Comparison of ENCODE assay signal across 23 cellular contexts in the genomic region with DNA sequence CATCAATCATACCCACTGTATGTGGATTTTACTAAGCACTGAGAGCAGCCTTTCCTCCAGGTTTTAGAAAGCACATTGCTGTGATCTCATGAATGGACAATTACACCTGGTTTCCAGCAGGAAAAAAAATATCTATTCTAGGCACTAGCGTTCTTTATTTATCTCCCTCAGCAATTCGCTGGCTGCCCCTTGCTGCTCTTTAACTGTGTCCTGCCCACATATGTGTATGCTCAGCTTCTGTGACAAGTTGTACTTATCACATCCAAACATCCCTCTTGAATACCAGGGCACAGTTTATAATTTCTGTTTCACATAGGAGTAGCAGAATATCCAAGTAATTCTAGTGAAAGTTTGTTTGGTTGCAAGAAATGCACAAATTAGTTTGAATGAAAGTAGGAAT.
DNase-seq lines count a peak whose midpoint lies in the region; ATAC-seq, FAIRE-seq and TF ChIP-seq lines count a peak whose summit lies in the region.
"Had no signal": no experiment of that assay in that cellular context is flagged by ENCODE, and none has a peak within 500 bp of the region (broad histone marks: within the 10 kb centered on the region; RNA-seq: fewer than 3 reads in every experiment).

No MANE protein-coding gene starts in this region.

- no peaks in the 10 kb centered on the region for H3K9me1 ChIP-seq in K562 (ENCODE audit: control insufficient read depth, insufficient read depth, low read length)

- no peak for TF ChIP-seq POLR2A in heart left ventricle (IDR thresholded peaks at IDR 0.05)
- TF ChIP-seq POLR2A in K562 (conservative IDR thresholded peaks at IDR 0.05) = no peak

- H3K79me2 ChIP-seq in K562 (ENCODE audit: control insufficient read depth, insufficient read depth, low read length) = no peaks in the 10 kb centered on the region

- peak overlapping the region in 8 of 12 donors; percentile 22 to 78 (median 64) for H3K27ac ChIP-seq in heart left ventricle
- H3K27ac ChIP-seq in right atrium auricular region = peak overlapping the region in 1 of 2 donors; percentile 65
- H3K27ac ChIP-seq in left ventricle myocardium inferior (replicated peaks) = peak overlapping the region; percentile 68
- H3K27ac ChIP-seq in ascending aorta = peak overlapping the region; percentile 35 to 38
- H3K27ac ChIP-seq in K562 (ENCODE audit: extremely low read depth, low read depth, low read length) = no peak overlapping the region
- no peak overlapping the region for H3K27ac ChIP-seq in A673 (ENCODE audit: low read depth, low read length, poor library complexity, severe bottlenecking)
- H3K27ac ChIP-seq: BLaER1 treated with 17β-estradiol and CSF1 and Interleukin-3, amounts not matched to agents 10 nM and 100 nM; C4-2B had no signal

- no peak overlapping the region for H3K9ac ChIP-seq in K562 (ENCODE audit: insufficient read depth in 1 of 2, low read depth in 2 of 2, low read length in 2 of 2)
- H3K9ac ChIP-seq: BLaER1 treated with 17β-estradiol and CSF1 and Interleukin-3, amounts not matched to agents 10 nM and 100 nM had no signal

- TF ChIP-seq RAD21 in K562 (CRISPR knock-in tag; conservative IDR thresholded peaks at IDR 0.05 in 1 of 2, IDR thresholded peaks at IDR 0.05 in 1 of 2) = no peak

- whole genome bisulfite sequencing in heart left ventricle, 4 donors = 11 to 23% (median 16%) methylated on average over 2 of the region's 2 CpGs
- WGBS in K562 (ENCODE audit: insufficient coverage, low coverage, missing lambda C conversion rate) = 0% methylated on average over 2 of the region's 2 CpGs

- H4K20me1 ChIP-seq in K562 (replicated peaks; ENCODE audit: control insufficient read depth, insufficient read depth, low read length) = no peaks in the 10 kb centered on the region
- H4K20me1 ChIP-seq: BLaER1 treated with 17β-estradiol and CSF1 and Interleukin-3, amounts not matched to agents 10 nM and 100 nM had no signal

- H3K36me3 ChIP-seq in heart left ventricle (no peaks in the 10 kb centered on the region), right atrium auricular region (no peaks in the 10 kb centered on the region), left ventricle myocardium inferior (no peaks in the 10 kb centered on the region), ascending aorta (no peaks in the 10 kb centered on the region), K562 (ENCODE audit: control insufficient read depth, insufficient read depth, low read length) (no peaks in the 10 kb centered on the region), A673 (ENCODE audit: insufficient read depth, low read length, poor library complexity, severe bottlenecking) (no peaks in the 10 kb centered on the region)
- H3K36me3 ChIP-seq: BLaER1 treated with 17β-estradiol and CSF1 and Interleukin-3, amounts not matched to agents 10 nM and 100 nM had no signal

- CTCF ChIA-PET in K562 (lab: Yijun Ruan, JAX; ENCODE audit: low intra/inter-chr PET ratio) (no interaction called here), A673 (lab: Charles Lee) (no interaction called here)

- POLR2A ChIA-PET in K562 (lab: Yijun Ruan, JAX) (interaction anchor here (0.6 kb wide), 1 partner anchor 129 kb away, joined by 3 read pairs; no protein-coding TSS in a partner anchor), A673 (lab: Charles Lee; ENCODE audit: low non-redundant PET) (no interaction called here)

- BruUV-seq in K562 (replicated peaks; lab: Mats Ljungman, UMichigan) (no TSS peak), A673 (replicated peaks; lab: Mats Ljungman, UMichigan) (no TSS peak)

- TF ChIP-seq EP300 in K562 (IDR thresholded peaks at IDR 0.05; ENCODE audit: low read length) = no peak

- in situ Hi-C loops in K562 (cut with MboI) = no loop called here

- H3K4me3 ChIP-seq in heart left ventricle = no peak overlapping the region
- no peak overlapping the region for H3K4me3 ChIP-seq in right atrium auricular region
- no peak overlapping the region for H3K4me3 ChIP-seq in left ventricle myocardium inferior
- no peak overlapping the region for H3K4me3 ChIP-seq in ascending aorta
- H3K4me3 ChIP-seq in K562 = no peak overlapping the region
- H3K4me3 ChIP-seq in A673 (ENCODE audit: low read depth, low read length, poor library complexity, severe bottlenecking) = no peak overlapping the region
- H3K4me3 ChIP-seq: BLaER1 treated with 17β-estradiol and CSF1 and Interleukin-3, amounts not matched to agents 10 nM and 100 nM had no signal

- DNase-seq in heart left ventricle (no peak), right atrium auricular region (ENCODE audit: low spot score) (no peak), left ventricle myocardium inferior (no peak), left cardiac atrium (no peak), ascending aorta (ENCODE audit: low spot score in 2 of 2) (no peak), K562 (ENCODE audit: extremely low read depth in 1 of 4, low spot score in 3 of 4) (no peak), NCI-H146 (lab: John Stamatoyannopoulos, UW) (no peak), A673 (ENCODE audit: low spot score) (no peak)
- DNase-seq: 8988T; AML-193; Caco-2; Calu3; CD4-positive, alpha-beta T cell; CD8-positive, alpha-beta T cell; DMS79 treated with DMSO at 0.1 percent for 48 hours; GF-D8 had no signal

- no peak overlapping the region for H3K4me2 ChIP-seq in K562 (ENCODE audit: insufficient read depth, low read length)
- H3K4me2 ChIP-seq: BLaER1 treated with 17β-estradiol and CSF1 and Interleukin-3, amounts not matched to agents 10 nM and 100 nM had no signal

- no peak for TF ChIP-seq CTCF in heart left ventricle (IDR thresholded peaks at IDR 0.05)
- TF ChIP-seq CTCF in right atrium auricular region (IDR thresholded peaks at IDR 0.05) = no peak
- no peak for TF ChIP-seq CTCF in left ventricle myocardium inferior (IDR thresholded peaks at IDR 0.05; ENCODE audit: borderline replicate concordance)
- no peak for TF ChIP-seq CTCF in ascending aorta (IDR thresholded peaks at IDR 0.05)
- TF ChIP-seq CTCF in K562 (IDR thresholded peaks at IDR 0.05 in 2 of 3, conservative IDR thresholded peaks at IDR 0.05 in 1 of 3; ENCODE audit: insufficient read depth in 2 of 3, low read depth in 1 of 3, low read length in 3 of 3) = no peak
- TF ChIP-seq CTCF in A673 (conservative IDR thresholded peaks at IDR 0.05; ENCODE audit: low read depth, low read length) = no peak

- no peak overlapping the region for H2AFZ ChIP-seq in K562 (ENCODE audit: low read depth, low read length)

- peak; percentile 15 for FAIRE-seq in K562 (lab: Jason Lieb, UNC)
- FAIRE-seq: A204.1, D721Med, G401.6, GM12891, GM19239 had no signal

- H3K27me3 ChIP-seq in heart left ventricle (no peaks in the 10 kb centered on the region), right atrium auricular region (no peaks in the 10 kb centered on the region), left ventricle myocardium inferior (ENCODE audit: low read depth) (no peaks in the 10 kb centered on the region), ascending aorta (no peaks in the 10 kb centered on the region), K562 (ENCODE audit: control insufficient read depth in 2 of 2, insufficient read depth in 2 of 2, low read length in 2 of 2) (no peaks in the 10 kb centered on the region), A673 (replicated peaks; ENCODE audit: insufficient read depth, low read depth, low read length, poor library complexity) (no peaks in the 10 kb centered on the region)
- H3K27me3 ChIP-seq: BLaER1 treated with 17β-estradiol and CSF1 and Interleukin-3, amounts not matched to agents 10 nM and 100 nM had no signal

- H3K9me3 ChIP-seq in heart left ventricle = peaks cover 0 to 2% (median 0%) of the 10 kb centered on the region in 12 donors
- H3K9me3 ChIP-seq in right atrium auricular region = no peaks in the 10 kb centered on the region
- peaks cover 2% of the 10 kb centered on the region for H3K9me3 ChIP-seq in left ventricle myocardium inferior (replicated peaks)
- H3K9me3 ChIP-seq in ascending aorta = no peaks in the 10 kb centered on the region
- no peaks in the 10 kb centered on the region for H3K9me3 ChIP-seq in K562 (replicated peaks; ENCODE audit: control insufficient read depth, insufficient read depth, low read depth, low read length)
- H3K9me3 ChIP-seq in A673 (ENCODE audit: low read depth, low read length, poor library complexity, severe bottlenecking) = no peaks in the 10 kb centered on the region
- H3K9me3 ChIP-seq: Caco-2 had no signal

- H3K4me1 ChIP-seq in heart left ventricle = peaks cover 0 to 36% (median 15%) of the 10 kb centered on the region in 12 donors
- H3K4me1 ChIP-seq in right atrium auricular region = peaks cover 0 to 30% of the 10 kb centered on the region in 2 donors
- peaks cover 39% of the 10 kb centered on the region for H3K4me1 ChIP-seq in left ventricle myocardium inferior
- H3K4me1 ChIP-seq in ascending aorta = peaks cover 4 to 14% of the 10 kb centered on the region in 2 donors
- no peaks in the 10 kb centered on the region for H3K4me1 ChIP-seq in K562 (replicated peaks in 1 of 2; ENCODE audit: control insufficient read depth in 2 of 2, insufficient read depth in 2 of 2, low read length in 2 of 2)
- H3K4me1 ChIP-seq in A673 (ENCODE audit: insufficient read depth, low read length, poor library complexity, severe bottlenecking) = no peaks in the 10 kb centered on the region
- H3K4me1 ChIP-seq: Caco-2 had no signal

- ATAC-seq in heart left ventricle = peak in 3 of 4 donors; percentile 29 to 56 (median 42)
- no peak for ATAC-seq in left cardiac atrium
- no peak for ATAC-seq in K562
- ATAC-seq: CD8-positive, alpha-beta T cell had no signal

- intact Hi-C loops in heart left ventricle (cut with DNase I) (loop anchor here in 1 of 10 donors (10.0 kb wide), 1 partner anchor 127 kb away; no protein-coding TSS in a partner anchor), left ventricle myocardium inferior (cut with micrococcal nuclease) (no loop called here), left cardiac atrium (cut with DNase I) (no loop called here), ascending aorta (cut with DNase I) (no loop called here), K562 (cut with micrococcal nuclease) (no loop called here), A673 (cut with micrococcal nuclease; ENCODE audit: unreplicated experiment) (no loop called here)

TF ChIP-seq in K562, 482 proteins besides CTCF, POLR2A, EP300 and RAD21:
- TF ChIP-seq ZNF347 (CRISPR knock-in tag; IDR thresholded peaks at IDR 0.05; ENCODE audit: low read depth) (no peak), CC2D1A (IDR thresholded peaks at IDR 0.05) (no peak), GABPA (tag; conservative IDR thresholded peaks at IDR 0.05; ENCODE audit: low read depth) (no peak), ZFX (CRISPR knock-in tag; IDR thresholded peaks at IDR 0.05) (no peak), PHB (CRISPR knock-in tag; IDR thresholded peaks at IDR 0.05) (no peak), EWSR1 (IDR thresholded peaks at IDR 0.05; ENCODE audit: borderline replicate concordance, low read depth, partially characterized antibody) (no peak), CHD4 (IDR thresholded peaks at IDR 0.05; ENCODE audit: insufficient read depth, insufficient replicate concordance, low read depth, low read length, poor library complexity, severe bottlenecking) (no peak), ZNF561 (CRISPR knock-in tag; conservative IDR thresholded peaks at IDR 0.05) (no peak), MAFK (IDR thresholded peaks at IDR 0.05; ENCODE audit: low read length) (no peak), FOXK1 (CRISPR knock-in tag; IDR thresholded peaks at IDR 0.05; ENCODE audit: borderline replicate concordance) (no peak)

Comparison
In these comparisons a context has a peak if more than half of its experiments do, and no peak if none do; other contexts are left out.
1. ATAC-seq: peak in heart left ventricle (3 of 4); none in left cardiac atrium (0 of 2) and K562 (single experiment).
2. H3K27ac ChIP-seq: peak in heart left ventricle (8 of 12), left ventricle myocardium inferior (single experiment) and ascending aorta (2 of 2); none in K562 (single experiment) and A673 (single experiment).